18 cellular contexts compared by ENCODE assay signal in genomic region chr9:2276296-2276695, GRCh38.
"Had no signal": no experiment of that assay in that cellular context is flagged by ENCODE, and none has a peak within 500 bp of the region (broad histone marks: within the 10 kb centered on the region; RNA-seq: fewer than 3 reads in every experiment).

No MANE protein-coding gene starts in this region.

- H3K4me1 ChIP-seq: ascending aorta, gastrocnemius medialis, lower lobe of right lung, prostate gland, right atrium auricular region, tibial nerve had no signal

- H3K4me1 Mint-ChIP-seq: activated naive CD4-positive, alpha-beta T cell treated with anti-CD3 and anti-CD28 coated beads, Interleukin-2, amount 50 U/mL, for 24 hours had no signal

- H3K9me3 ChIP-seq: ascending aorta, gastrocnemius medialis, lower lobe of right lung, prostate gland, right atrium auricular region, tibial nerve had no signal

- H3K36me3 Mint-ChIP-seq: activated naive CD4-positive, alpha-beta T cell treated with anti-CD3 and anti-CD28 coated beads, Interleukin-2, amount 50 U/mL, for 24 hours had no signal

- DNase-seq: activated CD4-positive, alpha-beta T cell treated with anti-CD3 and anti-CD28 coated beads for 1 hour; activated CD4-positive, alpha-beta T cell treated with anti-CD3 and anti-CD28 coated beads, Interleukin-2, amount 50 U/mL, for 4 hours; activated gamma-delta T cell; activated T-cell treated with anti-CD3 and anti-CD28 coated beads, Interleukin-2, amount 50 U/mL, for 72 hours; gastrocnemius medialis; head of caudate nucleus; lower lobe of right lung; midbrain; nephron progenitor cell; T-helper 17 cell; WERI-Rb-1 had no signal

- H3K4me3 ChIP-seq: ascending aorta, coronary artery, gastrocnemius medialis, lower lobe of right lung, prostate gland, right atrium auricular region, tibial nerve had no signal

- H3K9me3 Mint-ChIP-seq: activated naive CD4-positive, alpha-beta T cell treated with anti-CD3 and anti-CD28 coated beads, Interleukin-2, amount 50 U/mL, for 24 hours; activated T-cell treated with anti-CD3 and anti-CD28 coated beads, Interleukin-2, amount 50 U/mL, for 72 hours; stimulated activated naive CD8-positive, alpha-beta T cell treated with anti-CD3 and anti-CD28 coated beads, Interleukin-15, Interleukin-2, amounts not matched to agents 100 ng/mL and 50 ng/mL, for 24 hours had no signal

- H3K27me3 ChIP-seq: ascending aorta, gastrocnemius medialis, right atrium auricular region, tibial nerve had no signal

- ATAC-seq: activated T-cell treated with anti-CD3 and anti-CD28 coated beads, Interleukin-2, amount 50 U/mL, for 72 hours; gastrocnemius medialis; lower lobe of right lung; T-helper 17 cell had no signal

- H3K27ac Mint-ChIP-seq: activated naive CD4-positive, alpha-beta T cell treated with anti-CD3 and anti-CD28 coated beads, Interleukin-2, amount 50 U/mL, for 24 hours; activated T-cell treated with anti-CD3 and anti-CD28 coated beads, Interleukin-2, amount 50 U/mL, for 72 hours; stimulated activated naive CD8-positive, alpha-beta T cell treated with anti-CD3 and anti-CD28 coated beads, Interleukin-15, Interleukin-2, amounts not matched to agents 100 ng/mL and 50 ng/mL, for 24 hours; T-helper 17 cell had no signal

- H3K4me3 Mint-ChIP-seq: activated naive CD4-positive, alpha-beta T cell treated with anti-CD3 and anti-CD28 coated beads, Interleukin-2, amount 50 U/mL, for 24 hours; activated T-cell treated with anti-CD3 and anti-CD28 coated beads, Interleukin-2, amount 50 U/mL, for 72 hours; nephron progenitor cell; stimulated activated naive CD8-positive, alpha-beta T cell treated with anti-CD3 and anti-CD28 coated beads, Interleukin-15, Interleukin-2, amounts not matched to agents 100 ng/mL and 50 ng/mL, for 24 hours; T-helper 17 cell had no signal

- H3K27ac ChIP-seq: ascending aorta, coronary artery, gastrocnemius medialis, lower lobe of right lung, prostate gland, right atrium auricular region, tibial nerve, WERI-Rb-1 had no signal

- H3K36me3 ChIP-seq: ascending aorta, gastrocnemius medialis, lower lobe of right lung, prostate gland, right atrium auricular region, tibial nerve, WERI-Rb-1 had no signal
